In genomic region chr22:19396934-19397728, GRCh38 we compare ENCODE assay signal across 1 cellular context.
A peak's percentile ranks its signal among the peaks of the same experiment; 100 is the strongest.
TF ChIP-seq lines count a peak whose summit lies in the region.

No MANE protein-coding gene starts in this region.

TF ChIP-seq in K562, 482 proteins besides CTCF, POLR2A, EP300 and RAD21 (continued from another document and continues in another):
- TF ChIP-seq, protein P1, sequence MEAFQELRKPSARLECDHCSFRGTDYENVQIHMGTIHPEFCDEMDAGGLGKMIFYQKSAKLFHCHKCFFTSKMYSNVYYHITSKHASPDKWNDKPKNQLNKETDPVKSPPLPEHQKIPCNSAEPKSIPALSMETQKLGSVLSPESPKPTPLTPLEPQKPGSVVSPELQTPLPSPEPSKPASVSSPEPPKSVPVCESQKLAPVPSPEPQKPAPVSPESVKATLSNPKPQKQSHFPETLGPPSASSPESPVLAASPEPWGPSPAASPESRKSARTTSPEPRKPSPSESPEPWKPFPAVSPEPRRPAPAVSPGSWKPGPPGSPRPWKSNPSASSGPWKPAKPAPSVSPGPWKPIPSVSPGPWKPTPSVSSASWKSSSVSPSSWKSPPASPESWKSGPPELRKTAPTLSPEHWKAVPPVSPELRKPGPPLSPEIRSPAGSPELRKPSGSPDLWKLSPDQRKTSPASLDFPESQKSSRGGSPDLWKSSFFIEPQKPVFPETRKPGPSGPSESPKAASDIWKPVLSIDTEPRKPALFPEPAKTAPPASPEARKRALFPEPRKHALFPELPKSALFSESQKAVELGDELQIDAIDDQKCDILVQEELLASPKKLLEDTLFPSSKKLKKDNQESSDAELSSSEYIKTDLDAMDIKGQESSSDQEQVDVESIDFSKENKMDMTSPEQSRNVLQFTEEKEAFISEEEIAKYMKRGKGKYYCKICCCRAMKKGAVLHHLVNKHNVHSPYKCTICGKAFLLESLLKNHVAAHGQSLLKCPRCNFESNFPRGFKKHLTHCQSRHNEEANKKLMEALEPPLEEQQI (IDR thresholded peaks at IDR 0.05): peak; percentile 12; the same call in 1 of the 2 replicates
- TF ChIP-seq GATAD2A (IDR thresholded peaks at IDR 0.05) (no peak), PHB2 (IDR thresholded peaks at IDR 0.05; ENCODE audit: low read depth) (no peak), ZNF217 (CRISPR knock-in tag; IDR thresholded peaks at IDR 0.05) (no peak), XRCC4 (IDR thresholded peaks at IDR 0.05; ENCODE audit: extremely low read depth, insufficient read depth, insufficient read length) (no peak), KAT2B (IDR thresholded peaks at IDR 0.05; ENCODE audit: low read depth, low read length) (no peak), MBD2 (IDR thresholded peaks at IDR 0.05; ENCODE audit: borderline replicate concordance, low read depth) (no peak), TFAM (CRISPR knock-in tag; conservative IDR thresholded peaks at IDR 0.05) (no peak), ZBTB7A (IDR thresholded peaks at IDR 0.05; ENCODE audit: borderline replicate concordance, control insufficient read depth, low read depth, low read length) (no peak), ZNF830 (CRISPR knock-in tag; IDR thresholded peaks at IDR 0.05) (no peak), ZBTB49 (CRISPR knock-in tag; IDR thresholded peaks at IDR 0.05; ENCODE audit: borderline replicate concordance) (no peak), ATF4 (CRISPR knock-in tag; IDR thresholded peaks at IDR 0.05) (peak; percentile 85), OTX1 (CRISPR knock-in tag; IDR thresholded peaks at IDR 0.05) (peak; percentile 63; the same call in 1 of the 2 replicates), BCLAF1 (IDR thresholded peaks at IDR 0.05; ENCODE audit: borderline replicate concordance in 1 of 2, control insufficient read depth in 1 of 2, low read depth in 2 of 2, low read length in 1 of 2) (no peak), NCOA2 (IDR thresholded peaks at IDR 0.05; ENCODE audit: partially characterized antibody in 2 of 2) (no peak), CBFB (CRISPR knock-in tag; IDR thresholded peaks at IDR 0.05) (no peak), ZNF134 (CRISPR knock-in tag; conservative IDR thresholded peaks at IDR 0.05) (peak; percentile 67; the same call in 1 of the 2 replicates), GABPA (tag; conservative IDR thresholded peaks at IDR 0.05; ENCODE audit: low read depth) (peak; percentile 66), ZNF324 (CRISPR knock-in tag; IDR thresholded peaks at IDR 0.05) (peak; percentile 20; the same call in 1 of the 2 replicates), ZNF398 (CRISPR knock-in tag; IDR thresholded peaks at IDR 0.05) (no peak), HSF4 (CRISPR knock-in tag; IDR thresholded peaks at IDR 0.05; ENCODE audit: borderline replicate concordance) (peak; percentile 68), PURB (CRISPR knock-in tag; IDR thresholded peaks at IDR 0.05; ENCODE audit: low read depth) (no peak), HCFC1 (IDR thresholded peaks at IDR 0.05; ENCODE audit: low read depth, low read length) (peak; percentile 57; the same call in 1 of the 2 replicates), ETS2 (tag; IDR thresholded peaks at IDR 0.05; ENCODE audit: borderline replicate concordance, poor library complexity, severe bottlenecking) (no peak), ZNF699 (CRISPR knock-in tag; IDR thresholded peaks at IDR 0.05; ENCODE audit: insufficient replicate concordance) (no peak), PTRF (tag; IDR thresholded peaks at IDR 0.05) (no peak), SMAD4 (CRISPR knock-in tag; conservative IDR thresholded peaks at IDR 0.05) (peak; percentile 95), CBX8 (IDR thresholded peaks at IDR 0.05; ENCODE audit: borderline replicate concordance, extremely low read depth, low read depth, low read length, poor library complexity, severe bottlenecking) (no peak), RBM14 (IDR thresholded peaks at IDR 0.05; ENCODE audit: borderline replicate concordance, insufficient read depth, low read depth, low read length) (no peak)
- TF ChIP-seq, protein P2, sequence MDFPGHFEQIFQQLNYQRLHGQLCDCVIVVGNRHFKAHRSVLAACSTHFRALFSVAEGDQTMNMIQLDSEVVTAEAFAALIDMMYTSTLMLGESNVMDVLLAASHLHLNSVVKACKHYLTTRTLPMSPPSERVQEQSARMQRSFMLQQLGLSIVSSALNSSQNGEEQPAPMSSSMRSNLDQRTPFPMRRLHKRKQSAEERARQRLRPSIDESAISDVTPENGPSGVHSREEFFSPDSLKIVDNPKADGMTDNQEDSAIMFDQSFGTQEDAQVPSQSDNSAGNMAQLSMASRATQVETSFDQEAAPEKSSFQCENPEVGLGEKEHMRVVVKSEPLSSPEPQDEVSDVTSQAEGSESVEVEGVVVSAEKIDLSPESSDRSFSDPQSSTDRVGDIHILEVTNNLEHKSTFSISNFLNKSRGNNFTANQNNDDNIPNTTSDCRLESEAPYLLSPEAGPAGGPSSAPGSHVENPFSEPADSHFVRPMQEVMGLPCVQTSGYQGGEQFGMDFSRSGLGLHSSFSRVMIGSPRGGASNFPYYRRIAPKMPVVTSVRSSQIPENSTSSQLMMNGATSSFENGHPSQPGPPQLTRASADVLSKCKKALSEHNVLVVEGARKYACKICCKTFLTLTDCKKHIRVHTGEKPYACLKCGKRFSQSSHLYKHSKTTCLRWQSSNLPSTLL (IDR thresholded peaks at IDR 0.05): no peak
- TF ChIP-seq, protein P3, sequence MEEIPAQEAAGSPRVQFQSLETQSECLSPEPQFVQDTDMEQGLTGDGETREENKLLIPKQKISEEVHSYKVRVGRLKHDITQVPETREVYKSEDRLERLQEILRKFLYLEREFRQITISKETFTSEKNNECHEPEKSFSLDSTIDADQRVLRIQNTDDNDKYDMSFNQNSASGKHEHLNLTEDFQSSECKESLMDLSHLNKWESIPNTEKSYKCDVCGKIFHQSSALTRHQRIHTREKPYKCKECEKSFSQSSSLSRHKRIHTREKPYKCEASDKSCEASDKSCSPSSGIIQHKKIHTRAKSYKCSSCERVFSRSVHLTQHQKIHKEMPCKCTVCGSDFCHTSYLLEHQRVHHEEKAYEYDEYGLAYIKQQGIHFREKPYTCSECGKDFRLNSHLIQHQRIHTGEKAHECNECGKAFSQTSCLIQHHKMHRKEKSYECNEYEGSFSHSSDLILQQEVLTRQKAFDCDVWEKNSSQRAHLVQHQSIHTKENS (CRISPR knock-in tag; IDR thresholded peaks at IDR 0.05): no peak
- TF ChIP-seq, protein P4, sequence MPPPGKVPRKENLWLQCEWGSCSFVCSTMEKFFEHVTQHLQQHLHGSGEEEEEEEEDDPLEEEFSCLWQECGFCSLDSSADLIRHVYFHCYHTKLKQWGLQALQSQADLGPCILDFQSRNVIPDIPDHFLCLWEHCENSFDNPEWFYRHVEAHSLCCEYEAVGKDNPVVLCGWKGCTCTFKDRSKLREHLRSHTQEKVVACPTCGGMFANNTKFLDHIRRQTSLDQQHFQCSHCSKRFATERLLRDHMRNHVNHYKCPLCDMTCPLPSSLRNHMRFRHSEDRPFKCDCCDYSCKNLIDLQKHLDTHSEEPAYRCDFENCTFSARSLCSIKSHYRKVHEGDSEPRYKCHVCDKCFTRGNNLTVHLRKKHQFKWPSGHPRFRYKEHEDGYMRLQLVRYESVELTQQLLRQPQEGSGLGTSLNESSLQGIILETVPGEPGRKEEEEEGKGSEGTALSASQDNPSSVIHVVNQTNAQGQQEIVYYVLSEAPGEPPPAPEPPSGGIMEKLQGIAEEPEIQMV (tag; conservative IDR thresholded peaks at IDR 0.05; ENCODE audit: low read depth): no peak
- TF ChIP-seq, protein P5, sequence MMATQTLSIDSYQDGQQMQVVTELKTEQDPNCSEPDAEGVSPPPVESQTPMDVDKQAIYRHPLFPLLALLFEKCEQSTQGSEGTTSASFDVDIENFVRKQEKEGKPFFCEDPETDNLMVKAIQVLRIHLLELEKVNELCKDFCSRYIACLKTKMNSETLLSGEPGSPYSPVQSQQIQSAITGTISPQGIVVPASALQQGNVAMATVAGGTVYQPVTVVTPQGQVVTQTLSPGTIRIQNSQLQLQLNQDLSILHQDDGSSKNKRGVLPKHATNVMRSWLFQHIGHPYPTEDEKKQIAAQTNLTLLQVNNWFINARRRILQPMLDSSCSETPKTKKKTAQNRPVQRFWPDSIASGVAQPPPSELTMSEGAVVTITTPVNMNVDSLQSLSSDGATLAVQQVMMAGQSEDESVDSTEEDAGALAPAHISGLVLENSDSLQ (IDR thresholded peaks at IDR 0.05): peak; percentile 89
- TF ChIP-seq, protein P6, sequence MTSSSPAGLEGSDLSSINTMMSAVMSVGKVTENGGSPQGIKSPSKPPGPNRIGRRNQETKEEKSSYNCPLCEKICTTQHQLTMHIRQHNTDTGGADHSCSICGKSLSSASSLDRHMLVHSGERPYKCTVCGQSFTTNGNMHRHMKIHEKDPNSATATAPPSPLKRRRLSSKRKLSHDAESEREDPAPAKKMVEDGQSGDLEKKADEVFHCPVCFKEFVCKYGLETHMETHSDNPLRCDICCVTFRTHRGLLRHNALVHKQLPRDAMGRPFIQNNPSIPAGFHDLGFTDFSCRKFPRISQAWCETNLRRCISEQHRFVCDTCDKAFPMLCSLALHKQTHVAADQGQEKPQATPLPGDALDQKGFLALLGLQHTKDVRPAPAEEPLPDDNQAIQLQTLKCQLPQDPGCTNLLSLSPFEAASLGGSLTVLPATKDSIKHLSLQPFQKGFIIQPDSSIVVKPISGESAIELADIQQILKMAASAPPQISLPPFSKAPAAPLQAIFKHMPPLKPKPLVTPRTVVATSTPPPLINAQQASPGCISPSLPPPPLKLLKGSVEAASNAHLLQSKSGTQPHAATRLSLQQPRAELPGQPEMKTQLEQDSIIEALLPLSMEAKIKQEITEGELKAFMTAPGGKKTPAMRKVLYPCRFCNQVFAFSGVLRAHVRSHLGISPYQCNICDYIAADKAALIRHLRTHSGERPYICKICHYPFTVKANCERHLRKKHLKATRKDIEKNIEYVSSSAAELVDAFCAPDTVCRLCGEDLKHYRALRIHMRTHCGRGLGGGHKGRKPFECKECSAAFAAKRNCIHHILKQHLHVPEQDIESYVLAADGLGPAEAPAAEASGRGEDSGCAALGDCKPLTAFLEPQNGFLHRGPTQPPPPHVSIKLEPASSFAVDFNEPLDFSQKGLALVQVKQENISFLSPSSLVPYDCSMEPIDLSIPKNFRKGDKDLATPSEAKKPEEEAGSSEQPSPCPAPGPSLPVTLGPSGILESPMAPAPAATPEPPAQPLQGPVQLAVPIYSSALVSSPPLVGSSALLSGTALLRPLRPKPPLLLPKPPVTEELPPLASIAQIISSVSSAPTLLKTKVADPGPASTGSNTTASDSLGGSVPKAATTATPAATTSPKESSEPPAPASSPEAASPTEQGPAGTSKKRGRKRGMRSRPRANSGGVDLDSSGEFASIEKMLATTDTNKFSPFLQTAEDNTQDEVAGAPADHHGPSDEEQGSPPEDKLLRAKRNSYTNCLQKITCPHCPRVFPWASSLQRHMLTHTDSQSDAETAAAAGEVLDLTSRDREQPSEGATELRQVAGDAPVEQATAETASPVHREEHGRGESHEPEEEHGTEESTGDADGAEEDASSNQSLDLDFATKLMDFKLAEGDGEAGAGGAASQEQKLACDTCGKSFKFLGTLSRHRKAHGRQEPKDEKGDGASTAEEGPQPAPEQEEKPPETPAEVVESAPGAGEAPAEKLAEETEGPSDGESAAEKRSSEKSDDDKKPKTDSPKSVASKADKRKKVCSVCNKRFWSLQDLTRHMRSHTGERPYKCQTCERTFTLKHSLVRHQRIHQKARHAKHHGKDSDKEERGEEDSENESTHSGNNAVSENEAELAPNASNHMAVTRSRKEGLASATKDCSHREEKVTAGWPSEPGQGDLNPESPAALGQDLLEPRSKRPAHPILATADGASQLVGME (CRISPR knock-in tag; IDR thresholded peaks at IDR 0.05): no peak
